In the genomic region with DNA sequence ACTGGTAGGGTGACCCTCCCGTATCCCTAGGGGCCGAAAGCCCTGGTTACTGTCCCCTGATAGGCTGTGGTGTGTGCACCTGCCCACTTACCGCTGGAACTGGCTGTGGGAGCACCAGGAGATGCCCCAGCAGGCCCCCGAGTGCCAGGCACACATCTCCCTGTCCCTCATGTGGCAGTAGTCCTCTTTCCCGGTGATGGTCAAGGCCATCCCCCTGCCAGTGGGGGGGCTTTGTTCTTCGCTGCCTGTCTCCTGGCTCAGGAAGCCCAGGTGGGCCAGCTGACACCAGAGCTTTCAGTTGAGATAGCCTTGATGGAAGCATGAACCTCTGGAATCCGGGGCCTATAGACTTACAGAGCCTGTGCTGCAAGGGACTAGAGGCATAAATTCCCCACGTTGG, we compare ENCODE assay signal across 37 cellular contexts.
"Had no signal": no experiment of that assay in that cellular context is flagged by ENCODE, and none has a peak within 500 bp of the region (broad histone marks: within the 10 kb centered on the region; RNA-seq: fewer than 3 reads in every experiment).

No MANE protein-coding gene starts in this region.

- H3K36me3 Mint-ChIP-seq: activated CD8-positive, alpha-beta memory T cell treated with anti-CD3 and anti-CD28 coated beads, Interleukin-2, amount 10 ng/mL, durations not matched to agents 7 days and 5 days; activated naive CD4-positive, alpha-beta T cell treated with anti-CD3 and anti-CD28 coated beads, Interleukin-2, amount 50 U/mL, for 24 hours; activated naive CD8-positive, alpha-beta T cell treated with anti-CD3 and anti-CD28 coated beads for 36 hours had no signal

- H3K27me3 ChIP-seq: adrenal gland, body of pancreas, cardiac muscle cell, dorsolateral prefrontal cortex, foreskin keratinocyte had no signal

- H3K27ac ChIP-seq: adrenal gland, body of pancreas, cardiac muscle cell, coronary artery, dorsolateral prefrontal cortex, esophagus muscularis mucosa, foreskin keratinocyte, gastrocnemius medialis, heart left ventricle, WERI-Rb-1 had no signal

- H3K36me3 ChIP-seq: adrenal gland, cardiac muscle cell, esophagus muscularis mucosa, gastrocnemius medialis, heart left ventricle, WERI-Rb-1 had no signal

- H3K9me3 ChIP-seq: adrenal gland, body of pancreas, esophagus muscularis mucosa, gastrocnemius medialis, heart left ventricle had no signal

- H3K4me1 ChIP-seq: adrenal gland, body of pancreas, esophagus muscularis mucosa, foreskin keratinocyte, gastrocnemius medialis, heart left ventricle had no signal

- H3K27ac Mint-ChIP-seq: activated B cell treated with CpG ODN at 0.5 μM for 24 hours; activated CD8-positive, alpha-beta memory T cell treated with anti-CD3 and anti-CD28 coated beads, Interleukin-2, amount 10 ng/mL, durations not matched to agents 7 days and 5 days; activated CD8-positive, alpha-beta T cell treated with anti-CD3 and anti-CD28 coated beads for 36 hours; activated naive CD4-positive, alpha-beta T cell treated with anti-CD3 and anti-CD28 coated beads for 36 hours; activated naive CD4-positive, alpha-beta T cell treated with anti-CD3 and anti-CD28 coated beads, Interleukin-2, amount 50 U/mL, for 24 hours; activated naive CD8-positive, alpha-beta T cell treated with anti-CD3 and anti-CD28 coated beads for 36 hours; activated naive CD8-positive, alpha-beta T cell treated with anti-CD3 and anti-CD28 coated beads, Interleukin-2, amount 50 U/mL, for 24 hours; activated T-helper 1 cell treated with anti-CD3 and anti-CD28 coated beads, Interleukin-12 subunit alpha, Interleukin-12 subunit beta, Interleukin-2, Interleukin-4 antibody, amounts not matched to agents 30 ng/mL and 10 ng/mL and 1 ng/mL, durations not matched to agents 14 hours and 24 hours and 36 hours; activated T-helper 2 cell treated with anti-CD3 and anti-CD28 coated beads, Interferon-gamma antibody, Interleukin-2, Interleukin-4, amounts not matched to agents 10 μg/mL and 5 μg/mL and 100 μg/mL, durations not matched to agents 14 hours and 24 hours and 36 hours; dendritic cell treated with granulocyte-macrophage colony-stimulating factor and Interleukin-4, amounts not matched to agents 40 ng/mL and 50 ng/mL, for 4 days; endodermal cell; T-helper 17 cell; T-helper 2 cell treated with Interferon-gamma antibody and Interleukin-4, amounts not matched to agents 5 μg/mL and 100 μg/mL, for 36 hours had no signal

- H3K27me3 Mint-ChIP-seq: activated B cell treated with CpG ODN at 0.5 μM for 24 hours; activated CD8-positive, alpha-beta T cell treated with anti-CD3 and anti-CD28 coated beads for 36 hours; activated naive CD4-positive, alpha-beta T cell treated with anti-CD3 and anti-CD28 coated beads, Interleukin-2, amount 50 U/mL, for 24 hours; dendritic cell treated with granulocyte-macrophage colony-stimulating factor and Interleukin-4, amounts not matched to agents 40 ng/mL and 50 ng/mL, for 4 days had no signal

- DNase-seq: activated B cell treated with CpG ODN at 0.5 μM for 24 hours; activated CD4-positive, alpha-beta T cell treated with anti-CD3 and anti-CD28 coated beads for 48 hours; activated CD4-positive, alpha-beta T cell treated with anti-CD3 and anti-CD28 coated beads, Interleukin-2, amount 50 U/mL, for 1 hour; activated CD4-positive, alpha-beta T cell treated with anti-CD3 and anti-CD28 coated beads, Interleukin-2, amount 50 U/mL, for 48 hours; activated CD8-positive, alpha-beta memory T cell treated with anti-CD3 and anti-CD28 coated beads, Interleukin-2, amount 10 ng/mL, durations not matched to agents 7 days and 5 days; activated CD8-positive, alpha-beta memory T cell treated with anti-CD3 and anti-CD28 coated beads, Interleukin-2, amount 50 U/mL, for 4 hours; activated CD8-positive, alpha-beta T cell treated with anti-CD3 and anti-CD28 coated beads for 36 hours; activated effector memory CD4-positive, alpha-beta T cell treated with anti-CD3 and anti-CD28 coated beads, Interleukin-2, amount 50 U/mL, for 16 hours; activated naive CD4-positive, alpha-beta T cell treated with anti-CD3 and anti-CD28 coated beads for 36 hours; activated naive CD8-positive, alpha-beta T cell treated with anti-CD3 and anti-CD28 coated beads for 36 hours; activated naive CD8-positive, alpha-beta T cell treated with anti-CD3 and anti-CD28 coated beads, Interleukin-2, amount 50 U/mL, for 24 hours; activated T-cell treated with anti-CD3 and anti-CD28 coated beads, Interleukin-2, amount 50 U/mL, for 1 hour; activated T-cell treated with anti-CD3 and anti-CD28 coated beads, Interleukin-2, amount 50 U/mL, for 48 hours; adrenal gland; amygdala; body of pancreas; central memory CD4-positive, alpha-beta T cell; cerebellar nuclear complex; dorsolateral prefrontal cortex; effector memory CD4-positive, alpha-beta T cell; endodermal cell; gastrocnemius medialis; glutamatergic neuron; heart left ventricle; T-helper 1 cell; T-helper 17 cell; T1000; WERI-Rb-1 had no signal

- H3K4me3 Mint-ChIP-seq: activated B cell treated with CpG ODN at 0.5 μM for 24 hours; activated CD8-positive, alpha-beta memory T cell treated with anti-CD3 and anti-CD28 coated beads, Interleukin-2, amount 10 ng/mL, durations not matched to agents 7 days and 5 days; activated CD8-positive, alpha-beta T cell treated with anti-CD3 and anti-CD28 coated beads for 36 hours; activated naive CD4-positive, alpha-beta T cell treated with anti-CD3 and anti-CD28 coated beads for 36 hours; activated naive CD4-positive, alpha-beta T cell treated with anti-CD3 and anti-CD28 coated beads, Interleukin-2, amount 50 U/mL, for 24 hours; activated naive CD8-positive, alpha-beta T cell treated with anti-CD3 and anti-CD28 coated beads for 36 hours; activated naive CD8-positive, alpha-beta T cell treated with anti-CD3 and anti-CD28 coated beads, Interleukin-2, amount 50 U/mL, for 24 hours; activated T-helper 1 cell treated with anti-CD3 and anti-CD28 coated beads, Interleukin-12 subunit alpha, Interleukin-12 subunit beta, Interleukin-2, Interleukin-4 antibody, amounts not matched to agents 30 ng/mL and 10 ng/mL and 1 ng/mL, durations not matched to agents 14 hours and 24 hours and 36 hours; dendritic cell treated with granulocyte-macrophage colony-stimulating factor and Interleukin-4, amounts not matched to agents 40 ng/mL and 50 ng/mL, for 4 days; endodermal cell; T-helper 17 cell; T-helper 2 cell treated with Interferon-gamma antibody and Interleukin-4, amounts not matched to agents 5 μg/mL and 100 μg/mL, for 36 hours had no signal

- H3K4me3 ChIP-seq: adrenal gland, body of pancreas, cardiac muscle cell, coronary artery, dorsolateral prefrontal cortex, esophagus muscularis mucosa, gastrocnemius medialis, heart left ventricle had no signal

- H3K4me1 Mint-ChIP-seq: activated B cell treated with CpG ODN at 0.5 μM for 24 hours; activated CD8-positive, alpha-beta memory T cell treated with anti-CD3 and anti-CD28 coated beads, Interleukin-2, amount 10 ng/mL, durations not matched to agents 7 days and 5 days; activated naive CD4-positive, alpha-beta T cell treated with anti-CD3 and anti-CD28 coated beads, Interleukin-2, amount 50 U/mL, for 24 hours; activated naive CD8-positive, alpha-beta T cell treated with anti-CD3 and anti-CD28 coated beads for 36 hours; activated naive CD8-positive, alpha-beta T cell treated with anti-CD3 and anti-CD28 coated beads, Interleukin-2, amount 50 U/mL, for 24 hours; endodermal cell; T-helper 17 cell had no signal

- H3K9me3 Mint-ChIP-seq: activated B cell treated with CpG ODN at 0.5 μM for 24 hours; activated CD8-positive, alpha-beta T cell treated with anti-CD3 and anti-CD28 coated beads for 36 hours; activated naive CD4-positive, alpha-beta T cell treated with anti-CD3 and anti-CD28 coated beads for 36 hours; activated naive CD4-positive, alpha-beta T cell treated with anti-CD3 and anti-CD28 coated beads, Interleukin-2, amount 50 U/mL, for 24 hours; activated naive CD8-positive, alpha-beta T cell treated with anti-CD3 and anti-CD28 coated beads for 36 hours; activated naive CD8-positive, alpha-beta T cell treated with anti-CD3 and anti-CD28 coated beads, Interleukin-2, amount 50 U/mL, for 24 hours; activated T-helper 1 cell treated with anti-CD3 and anti-CD28 coated beads, Interleukin-12 subunit alpha, Interleukin-12 subunit beta, Interleukin-2, Interleukin-4 antibody, amounts not matched to agents 30 ng/mL and 10 ng/mL and 1 ng/mL, durations not matched to agents 14 hours and 24 hours and 36 hours; activated T-helper 2 cell treated with anti-CD3 and anti-CD28 coated beads, Interferon-gamma antibody, Interleukin-2, Interleukin-4, amounts not matched to agents 10 μg/mL and 5 μg/mL and 100 μg/mL, durations not matched to agents 14 hours and 24 hours and 36 hours; dendritic cell treated with granulocyte-macrophage colony-stimulating factor and Interleukin-4, amounts not matched to agents 40 ng/mL and 50 ng/mL, for 4 days; endodermal cell; T-helper 2 cell treated with Interferon-gamma antibody and Interleukin-4, amounts not matched to agents 5 μg/mL and 100 μg/mL, for 36 hours had no signal
